8 cellular contexts compared by ENCODE assay signal in genomic region chr2:136423516-136423996, GRCh38.
DNase-seq lines count a peak whose midpoint lies in the region; ATAC-seq and TF ChIP-seq lines count a peak whose summit lies in the region.

No MANE protein-coding gene starts in this region.

- H3K9me3 ChIP-seq in mesodermal cell (ENCODE audit: control insufficient read depth, low read length), result no peaks in the 10 kb centered on the region

- POLR2A ChIA-PET in activated CD4-positive, alpha-beta memory T cell treated with anti-CD3 and anti-CD28 coated beads, Interleukin-2, amount 10 ng/mL, durations not matched to agents 7 days and 5 days (lab: Charles Lee), result interaction anchor here (1.3 kb wide), 1 partner anchor 355 kb away, joined by 3 read pairs; no protein-coding TSS in a partner anchor

- H3K4me1 Mint-ChIP-seq in activated CD4-positive, alpha-beta memory T cell treated with anti-CD3 and anti-CD28 coated beads, Interleukin-2, amount 10 ng/mL, durations not matched to agents 7 days and 5 days, result peaks cover 22% of the 10 kb centered on the region

- H3K27ac ChIP-seq in C4-2B, result no peak overlapping the region
- H3K27ac ChIP-seq in mesodermal cell (ENCODE audit: low read depth, low read length, severe bottlenecking), result no peak overlapping the region

- H3K27ac Mint-ChIP-seq in activated CD4-positive, alpha-beta memory T cell treated with anti-CD3 and anti-CD28 coated beads, Interleukin-2, amount 10 ng/mL, durations not matched to agents 7 days and 5 days, result no peak overlapping the region

- DNase-seq in NCI-H526 (lab: John Stamatoyannopoulos, UW), result peak; percentile 55 to 88
- DNase-seq in activated CD4-positive, alpha-beta memory T cell treated with anti-CD3 and anti-CD28 coated beads, Interleukin-2, amount 10 ng/mL, durations not matched to agents 7 days and 5 days, result peak; percentile 83
- DNase-seq in effector CD8-positive, alpha-beta T cell (lab: John Stamatoyannopoulos, UW), result peak; percentile 57
- peak; percentile 57 to 63 for DNase-seq in stimulated activated CD8-positive, alpha-beta memory T cell treated with anti-CD3 and anti-CD28 coated beads, Interleukin-15, amount 100 ng/mL, for 4 hours (ENCODE audit: low read depth in 2 of 2)

- H3K27me3 Mint-ChIP-seq in activated CD4-positive, alpha-beta memory T cell treated with anti-CD3 and anti-CD28 coated beads, Interleukin-2, amount 10 ng/mL, durations not matched to agents 7 days and 5 days, result peaks cover 59% of the 10 kb centered on the region

- no peaks in the 10 kb centered on the region for H3K4me1 ChIP-seq in mesodermal cell (ENCODE audit: control insufficient read depth, insufficient read depth, low read length, poor library complexity, severe bottlenecking)

- ATAC-seq in GM19328 (IDR thresholded peaks at IDR 0.05; ENCODE audit: unreplicated experiment) (peak; percentile 99), HG03457 (IDR thresholded peaks at IDR 0.05; ENCODE audit: unreplicated experiment) (peak; percentile 99)

- no peaks in the 10 kb centered on the region for H3K36me3 ChIP-seq in mesodermal cell (ENCODE audit: control insufficient read depth, insufficient read depth, low read length)

- CTCF ChIA-PET in activated CD4-positive, alpha-beta memory T cell treated with anti-CD3 and anti-CD28 coated beads, Interleukin-2, amount 10 ng/mL, durations not matched to agents 7 days and 5 days (lab: Charles Lee), result interaction anchor here (0.9 to 2.1 kb wide), 12 partner anchors 10 to 1415 kb away, joined by 3 to 9 read pairs (median 3); no protein-coding TSS in a partner anchor

- WGBS in mesodermal cell (ENCODE audit: insufficient coverage in 2 of 2), 2 experiments, result 5 to 10% methylated on average over 11 to 23 of the region's 27 CpGs

- no peaks in the 10 kb centered on the region for H3K36me3 Mint-ChIP-seq in activated CD4-positive, alpha-beta memory T cell treated with anti-CD3 and anti-CD28 coated beads, Interleukin-2, amount 10 ng/mL, durations not matched to agents 7 days and 5 days (ENCODE audit: low read depth)

- H3K4me3 ChIP-seq in mesodermal cell (ENCODE audit: extremely low read depth, insufficient read depth, low read length, poor library complexity, severe bottlenecking), result peak overlapping the region; percentile 32

- TF ChIP-seq CTCF in C4-2B (conservative IDR thresholded peaks at IDR 0.05), result peak; percentile 87

- peak overlapping the region; percentile 67 for H3K4me3 Mint-ChIP-seq in activated CD4-positive, alpha-beta memory T cell treated with anti-CD3 and anti-CD28 coated beads, Interleukin-2, amount 10 ng/mL, durations not matched to agents 7 days and 5 days

- H3K9me3 Mint-ChIP-seq in activated CD4-positive, alpha-beta memory T cell treated with anti-CD3 and anti-CD28 coated beads, Interleukin-2, amount 10 ng/mL, durations not matched to agents 7 days and 5 days, result no peaks in the 10 kb centered on the region
